In genomic region chr17:46879101-46879500, GRCh38 we compare ENCODE assay signal across 8 cellular contexts. TPM values are rescaled to one million over a fixed set of nuclear protein-coding genes. Genes with fewer than 3 reads are reported as not detected.
"Had no signal": no experiment of that assay in that cellular context is flagged by ENCODE, and none has a peak within 500 bp of the region (broad histone marks: within the 10 kb centered on the region; RNA-seq: fewer than 3 reads in every experiment).

No MANE protein-coding gene starts in this region.

- H3K27ac ChIP-seq: HL-60 had no signal

- H3K4me1 Mint-ChIP-seq: GM23338 had no signal

- H2AFZ ChIP-seq: GM23338 had no signal

- ATAC-seq: GM23338, K562 had no signal

- H3K4me3 ChIP-seq: GM23338, K562 had no signal

- H3K27ac Mint-ChIP-seq: GM23338, H9 had no signal

- H3K4me2 ChIP-seq: GM23338 had no signal

- H3K9me3 Mint-ChIP-seq: GM23338, H9 had no signal

- DNase-seq: H9, HCEC 1CT, IMR-90 had no signal

- H3K4me3 Mint-ChIP-seq: GM23338, H9 had no signal

RNA-seq across cellular contexts. Expression of gene WNT9B, which starts 27.7 kb away (rescaled TPM):
- total RNA-seq: H1, HT1080, IMR-90, K562 had no signal
